12 cellular contexts compared by ENCODE assay signal in genomic region chr11:131658952-131659351, GRCh38.
DNase-seq lines count a peak whose midpoint lies in the region; ATAC-seq and TF ChIP-seq lines count a peak whose summit lies in the region.
"Had no signal": no experiment of that assay in that cellular context is flagged by ENCODE, and none has a peak within 500 bp of the region (broad histone marks: within the 10 kb centered on the region; RNA-seq: fewer than 3 reads in every experiment).

No MANE protein-coding gene starts in this region.

- no peak overlapping the region for H3K27ac Mint-ChIP-seq in T-helper 2 cell treated with Interferon-gamma antibody and Interleukin-4, amounts not matched to agents 5 μg/mL and 100 μg/mL, for 36 hours

- ATAC-seq in GM21360 (IDR thresholded peaks at IDR 0.05; ENCODE audit: unreplicated experiment), result peak; percentile 90
- ATAC-seq in HG03139 (IDR thresholded peaks at IDR 0.05; ENCODE audit: unreplicated experiment), result peak; percentile 52
- ATAC-seq in PC-3, result no peak

- H3K9me2 ChIP-seq in PC-3 (replicated peaks; ENCODE audit: low read length), result no peaks in the 10 kb centered on the region

- BruUV-seq in PC-3 (replicated peaks; lab: Mats Ljungman, UMichigan), result no TSS peak

- H3F3A ChIP-seq in PC-3 (ENCODE audit: low read length, unreplicated experiment), result no peaks in the 10 kb centered on the region

- H3K27me3 ChIP-seq in PC-3 (ENCODE audit: low read length), result peaks cover 97% of the 10 kb centered on the region

- peaks cover 5% of the 10 kb centered on the region for H3K27me3 Mint-ChIP-seq in T-helper 2 cell treated with Interferon-gamma antibody and Interleukin-4, amounts not matched to agents 5 μg/mL and 100 μg/mL, for 36 hours (ENCODE audit: low read depth)

- H3K4me3 ChIP-seq in PC-3 (ENCODE audit: low read length), result no peak overlapping the region
- H3K4me3 ChIP-seq: lower lobe of right lung had no signal

- H3K79me2 ChIP-seq in PC-3 (ENCODE audit: low read length), result no peaks in the 10 kb centered on the region

- H2AFZ ChIP-seq in PC-3 (ENCODE audit: low read length), result no peak overlapping the region

- TF ChIP-seq CTCF in PC-3 (conservative IDR thresholded peaks at IDR 0.05; ENCODE audit: low read depth, low read length), result no peak

- no peaks in the 10 kb centered on the region for H3K4me1 ChIP-seq in PC-3 (ENCODE audit: insufficient read depth, low read length)
- H3K4me1 ChIP-seq: lower lobe of right lung had no signal

- DNase-seq in GM03348 (ENCODE audit: low spot score) (peak; percentile 15), RPMI7951 (ENCODE audit: low read depth) (peak; percentile 57), PC-3 (no peak), amygdala (lab: John Stamatoyannopoulos, UW) (no peak), OCI-M1 (lab: John Stamatoyannopoulos, UW) (no peak)
- no peak for DNase-seq in T-helper 2 cell treated with Interferon-gamma antibody and Interleukin-4, amounts not matched to agents 5 μg/mL and 100 μg/mL, for 36 hours (ENCODE audit: low spot score)
- DNase-seq: activated CD4-positive, alpha-beta T cell treated with anti-CD3 and anti-CD28 coated beads for 4 hours; activated naive CD4-positive, alpha-beta T cell treated with anti-CD3 and anti-CD28 coated beads, Interleukin-2, amount 50 U/mL, for 16 hours; lower lobe of right lung; trophoblast cell had no signal

- H3K4me2 ChIP-seq in PC-3 (ENCODE audit: low read length), result no peak overlapping the region

- H3K36me3 ChIP-seq in PC-3 (ENCODE audit: low read depth, low read length), result no peaks in the 10 kb centered on the region
- H3K36me3 ChIP-seq: lower lobe of right lung had no signal

- CTCF ChIA-PET in PC-3 (lab: Charles Lee), result no interaction called here

- no peaks in the 10 kb centered on the region for H3K9me3 Mint-ChIP-seq in T-helper 2 cell treated with Interferon-gamma antibody and Interleukin-4, amounts not matched to agents 5 μg/mL and 100 μg/mL, for 36 hours

- no peaks in the 10 kb centered on the region for H3K9me3 ChIP-seq in PC-3 (ENCODE audit: low read length)
- H3K9me3 ChIP-seq: lower lobe of right lung had no signal

- no peak overlapping the region for H3K27ac ChIP-seq in PC-3 (ENCODE audit: low read length)
- H3K27ac ChIP-seq: lower lobe of right lung had no signal

- H3K36me3 Mint-ChIP-seq in T-helper 2 cell treated with Interferon-gamma antibody and Interleukin-4, amounts not matched to agents 5 μg/mL and 100 μg/mL, for 36 hours (ENCODE audit: low read depth), result no peaks in the 10 kb centered on the region

- intact Hi-C loops in PC-3 (cut with micrococcal nuclease), result no loop called here

- H4K20me1 ChIP-seq in PC-3 (ENCODE audit: low read length), result no peaks in the 10 kb centered on the region

- no peak overlapping the region for H3K4me3 Mint-ChIP-seq in T-helper 2 cell treated with Interferon-gamma antibody and Interleukin-4, amounts not matched to agents 5 μg/mL and 100 μg/mL, for 36 hours

- POLR2A ChIA-PET in PC-3 (lab: Charles Lee; ENCODE audit: unreplicated experiment), result no interaction called here

- no peak overlapping the region for H3K9ac ChIP-seq in PC-3 (ENCODE audit: low read length)

- peaks cover 2% of the 10 kb centered on the region for H3K4me1 Mint-ChIP-seq in T-helper 2 cell treated with Interferon-gamma antibody and Interleukin-4, amounts not matched to agents 5 μg/mL and 100 μg/mL, for 36 hours (ENCODE audit: low read depth)

Comparison
In these comparisons a context has a peak if more than half of its experiments do, and no peak if none do; other contexts are left out.
1. DNase-seq: peak in GM03348 (single experiment) and RPMI7951 (single experiment); none in T-helper 2 cell treated with Interferon-gamma antibody and Interleukin-4, amounts not matched to agents 5 μg/mL and 100 μg/mL, for 36 hours (single experiment), PC-3 (single experiment), amygdala (0 of 56) and OCI-M1 (single experiment).